19 cellular contexts compared by ENCODE assay signal in genomic region chr11:5726351-5726750, GRCh38. TPM values are rescaled to one million over a fixed set of nuclear protein-coding genes. Genes with fewer than 3 reads are reported as not detected.
A peak's percentile ranks its signal among the peaks of the same experiment; 100 is the strongest.
DNase-seq lines count a peak whose midpoint lies in the region; ATAC-seq and TF ChIP-seq lines count a peak whose summit lies in the region.
"Had no signal": no experiment of that assay in that cellular context is flagged by ENCODE, and none has a peak within 500 bp of the region (broad histone marks: within the 10 kb centered on the region; RNA-seq: fewer than 3 reads in every experiment).

No MANE protein-coding gene starts in this region.

- no peaks in the 10 kb centered on the region for H3K9me3 ChIP-seq in Panc1 (ENCODE audit: control insufficient read depth, insufficient read depth, low read depth, low read length)
- H3K9me3 ChIP-seq in Peyer's patch = no peaks in the 10 kb centered on the region
- H3K9me3 ChIP-seq in CD4-positive, alpha-beta memory T cell (ENCODE audit: control insufficient read depth in 1 of 2, low read length in 2 of 2) = no peaks in the 10 kb centered on the region
- H3K9me3 ChIP-seq: BE2C, BLaER1, Caco-2 had no signal

- no peak overlapping the region for H3K4me3 Mint-ChIP-seq in natural killer cell treated with Interleukin-12 subunit alpha and Interleukin-12 subunit beta and Interleukin-15 and Interleukin-18, amount 100 ng/mL, for 72 hours
- no peak overlapping the region for H3K4me3 Mint-ChIP-seq in CD4-positive, alpha-beta memory T cell
- H3K4me3 Mint-ChIP-seq: CD14-positive monocyte; CD4-positive, CD25-positive, alpha-beta regulatory T cell; CD8-positive, alpha-beta T cell had no signal

- H3K4me1 Mint-ChIP-seq in natural killer cell treated with Interleukin-12 subunit alpha and Interleukin-12 subunit beta and Interleukin-15 and Interleukin-18, amount 100 ng/mL, for 72 hours (ENCODE audit: low read depth in 2 of 2) = no peaks in the 10 kb centered on the region
- no peaks in the 10 kb centered on the region for H3K4me1 Mint-ChIP-seq in CD4-positive, alpha-beta memory T cell
- H3K4me1 Mint-ChIP-seq: CD14-positive monocyte; CD4-positive, CD25-positive, alpha-beta regulatory T cell had no signal

- H3K4me1 ChIP-seq in Panc1 (ENCODE audit: control insufficient read depth, insufficient read depth, low read length) (no peaks in the 10 kb centered on the region), Peyer's patch (no peaks in the 10 kb centered on the region)
- no peaks in the 10 kb centered on the region for H3K4me1 ChIP-seq in CD4-positive, alpha-beta memory T cell (ENCODE audit: insufficient read depth, low read length)
- H3K4me1 ChIP-seq: BE2C, BLaER1, Caco-2 had no signal

- 0 out of 2 replicates have a peak, but pooled peaks have one; percentile 12 for ATAC-seq in Panc1
- no peak for ATAC-seq in natural killer cell treated with Interleukin-12 subunit alpha and Interleukin-12 subunit beta and Interleukin-15 and Interleukin-18, amount 100 ng/mL, for 72 hours
- ATAC-seq: CD8-positive, alpha-beta T cell had no signal

- H3K4me3 ChIP-seq in Panc1 (ENCODE audit: low read depth in 2 of 2, low read length in 2 of 2) = no peak overlapping the region
- no peak overlapping the region for H3K4me3 ChIP-seq in Peyer's patch
- no peak overlapping the region for H3K4me3 ChIP-seq in CD4-positive, alpha-beta memory T cell (ENCODE audit: low read length in 2 of 2)
- H3K4me3 ChIP-seq: BLaER1 had no signal

- no peaks in the 10 kb centered on the region for H3K36me3 Mint-ChIP-seq in natural killer cell treated with Interleukin-12 subunit alpha and Interleukin-12 subunit beta and Interleukin-15 and Interleukin-18, amount 100 ng/mL, for 72 hours
- H3K36me3 Mint-ChIP-seq in CD4-positive, alpha-beta memory T cell = peaks cover 0 to 6% of the 10 kb centered on the region in 2 donors
- H3K36me3 Mint-ChIP-seq: CD14-positive monocyte had no signal

- H3K27ac Mint-ChIP-seq in natural killer cell treated with Interleukin-12 subunit alpha and Interleukin-12 subunit beta and Interleukin-15 and Interleukin-18, amount 100 ng/mL, for 72 hours = no peak overlapping the region
- no peak overlapping the region for H3K27ac Mint-ChIP-seq in CD4-positive, alpha-beta memory T cell
- H3K27ac Mint-ChIP-seq: CD4-positive, CD25-positive, alpha-beta regulatory T cell; CD8-positive, alpha-beta T cell had no signal

- TF ChIP-seq POLR2A in Peyer's patch (IDR thresholded peaks at IDR 0.05) = no peak

- H3K27me3 ChIP-seq in Panc1 (ENCODE audit: control insufficient read depth, insufficient read depth, low read length) (peaks cover 31% of the 10 kb centered on the region), Peyer's patch (no peaks in the 10 kb centered on the region)
- no peaks in the 10 kb centered on the region for H3K27me3 ChIP-seq in CD4-positive, alpha-beta memory T cell (ENCODE audit: insufficient read depth, low read length)
- H3K27me3 ChIP-seq: BE2C, BLaER1 had no signal

- H3K27ac ChIP-seq in Panc1 (ENCODE audit: low read length) (no peak overlapping the region), Peyer's patch (no peak overlapping the region)
- no peak overlapping the region for H3K27ac ChIP-seq in CD4-positive, alpha-beta memory T cell (ENCODE audit: low read depth, low read length)
- H3K27ac ChIP-seq: BLaER1 had no signal

- TF ChIP-seq CTCF in Panc1 (IDR thresholded peaks at IDR 0.05) (no peak), Peyer's patch (IDR thresholded peaks at IDR 0.05) (no peak)

- intact Hi-C loops in Panc1 (cut with micrococcal nuclease; ENCODE audit: unreplicated experiment) = no loop called here
- intact Hi-C loops in CD4-positive, alpha-beta memory T cell (cut with micrococcal nuclease) = no loop called here

- POLR2A ChIA-PET in Panc1 (lab: Charles Lee) = no interaction called here
- POLR2A ChIA-PET in CD4-positive, alpha-beta memory T cell (lab: Charles Lee; ENCODE audit: partially characterized antibody) = no interaction called here

- DNase-seq in Panc1 (ENCODE audit: low read depth, low spot score) (no peak), myocyte (ENCODE audit: low read depth) (peak; percentile 73), Peyer's patch (no peak)
- DNase-seq in natural killer cell treated with Interleukin-12 subunit alpha and Interleukin-12 subunit beta and Interleukin-15 and Interleukin-18, amount 100 ng/mL, for 72 hours (ENCODE audit: low spot score) = no peak
- DNase-seq in CD4-positive, alpha-beta memory T cell = no peak
- DNase-seq: 8988T; ACHN; BE2C; C1 segment of cervical spinal cord; Caco-2; Calu3; CD4-positive, CD25-positive, alpha-beta regulatory T cell; CD8-positive, alpha-beta T cell; DMS79 treated with DMSO at 0.1 percent for 48 hours; GF-D8 had no signal

- H3K9me3 Mint-ChIP-seq in natural killer cell treated with Interleukin-12 subunit alpha and Interleukin-12 subunit beta and Interleukin-15 and Interleukin-18, amount 100 ng/mL, for 72 hours = no peaks in the 10 kb centered on the region
- H3K9me3 Mint-ChIP-seq in CD4-positive, alpha-beta memory T cell = peaks cover 0 to 3% (median 0%) of the 10 kb centered on the region in 8 donors
- H3K9me3 Mint-ChIP-seq: CD8-positive, alpha-beta T cell had no signal

- H3K36me3 ChIP-seq in Panc1 (ENCODE audit: control insufficient read depth, insufficient read depth, low read length) = no peaks in the 10 kb centered on the region
- H3K36me3 ChIP-seq in Peyer's patch = no peaks in the 10 kb centered on the region
- no peaks in the 10 kb centered on the region for H3K36me3 ChIP-seq in CD4-positive, alpha-beta memory T cell (ENCODE audit: insufficient read depth, low read length)
- H3K36me3 ChIP-seq: BE2C, BLaER1 had no signal

- BruUV-seq in Panc1 (replicated peaks; lab: Mats Ljungman, UMichigan) = no TSS peak

- peaks cover 3 to 9% of the 10 kb centered on the region in 2 donors for H3K27me3 Mint-ChIP-seq in natural killer cell treated with Interleukin-12 subunit alpha and Interleukin-12 subunit beta and Interleukin-15 and Interleukin-18, amount 100 ng/mL, for 72 hours
- peaks cover 0 to 1% of the 10 kb centered on the region in 2 donors for H3K27me3 Mint-ChIP-seq in CD4-positive, alpha-beta memory T cell

- CTCF ChIA-PET in Panc1 (lab: Charles Lee) = no interaction called here
- CTCF ChIA-PET in CD4-positive, alpha-beta memory T cell (lab: Charles Lee; ENCODE audit: partially characterized antibody) = interaction anchor here (1.5 kb wide), 1 partner anchor 42 kb away, joined by 6 read pairs; the partner anchor contains the start of gene TRIM5

- in situ Hi-C loops in Panc1 (cut with HindIII; ENCODE audit: low pct_unique_long_range_greater_than_20kb, low sequenced_read_pairs) = no loop called here

RNA-seq across cellular contexts. Expression of gene OR56B1, which starts 9.9 kb away (rescaled TPM):
- total RNA-seq in Panc1 (2021; ENCODE audit: unreplicated experiment) (not detected), myocyte (not detected in 2 replicates), Peyer's patch (not detected)
- not detected for polyA plus RNA-seq in Panc1 (2012; ENCODE audit: insufficient read length)
- not detected for polyA plus RNA-seq in myocyte (2012)
- total RNA-seq in natural killer cell treated with Interleukin-12 subunit alpha and Interleukin-12 subunit beta and Interleukin-15 and Interleukin-18, amount 100 ng/mL, for 72 hours = under 1 TPM in 1 of 2 donors, not detected in 1; 0.21 TPM
- total RNA-seq in CD4-positive, alpha-beta memory T cell = under 1 TPM; 0.44 to 0.61 TPM
- polyA plus RNA-seq in CD4-positive, alpha-beta memory T cell = under 1 TPM in 1 of 2 donors, not detected in 1; 0.20 TPM
- total RNA-seq: A673; Caco-2; Calu3; CD4-positive, CD25-positive, alpha-beta regulatory T cell; CD8-positive, alpha-beta T cell had no signal
- polyA plus RNA-seq: AG04450, CD14-positive monocyte had no signal

RNA-seq across cellular contexts. Expression of gene OR52N4, which starts 27.7 kb away (rescaled TPM):
- total RNA-seq in Panc1 (2021; ENCODE audit: unreplicated experiment) (not detected), myocyte (not detected in 2 replicates), Peyer's patch (not detected)
- polyA plus RNA-seq in Panc1 (2012; ENCODE audit: insufficient read length) = not detected
- 0.06 TPM for polyA plus RNA-seq in myocyte (2012)
- total RNA-seq in natural killer cell treated with Interleukin-12 subunit alpha and Interleukin-12 subunit beta and Interleukin-15 and Interleukin-18, amount 100 ng/mL, for 72 hours = under 1 TPM; 0.38 to 0.45 TPM
- 1 to 10 TPM; 1.6 to 2.2 TPM for total RNA-seq in CD4-positive, alpha-beta memory T cell
- under 1 TPM; 0.50 to 0.60 TPM for polyA plus RNA-seq in CD4-positive, alpha-beta memory T cell
- total RNA-seq: A673, Caco-2, Calu3 had no signal
- polyA plus RNA-seq: AG04450 had no signal

RNA-seq across cellular contexts. Expression of gene TRIM22, which starts 36.8 kb away (rescaled TPM):
- 1.4 TPM for total RNA-seq in Panc1 (2021; ENCODE audit: unreplicated experiment)
- polyA plus RNA-seq in Panc1 (2012; ENCODE audit: insufficient read length) = 0.17 TPM
- total RNA-seq in myocyte = 61.0 and 81.6 TPM in 2 replicates
- polyA plus RNA-seq in myocyte (2012) = 63.1 TPM
- total RNA-seq in Peyer's patch = 100 to 1,000 TPM in 1 of 4 donors, 10 to 100 TPM in 3; 23.9 to 309 (median 34.3) TPM
- total RNA-seq in natural killer cell treated with Interleukin-12 subunit alpha and Interleukin-12 subunit beta and Interleukin-15 and Interleukin-18, amount 100 ng/mL, for 72 hours = 100 to 1,000 TPM in 1 of 2 donors, 10 to 100 TPM in 1; 89.3 to 144 TPM
- total RNA-seq in CD4-positive, alpha-beta memory T cell = 100 to 1,000 TPM; 349 to 353 TPM
- 100 to 1,000 TPM; 187 to 190 TPM for polyA plus RNA-seq in CD4-positive, alpha-beta memory T cell
- total RNA-seq: A673, Caco-2 had no signal

RNA-seq across cellular contexts. Expression of gene TRIM5, which starts 41.5 kb away (rescaled TPM):
- 56.1 TPM for total RNA-seq in Panc1 (2021; ENCODE audit: unreplicated experiment)
- 35.6 TPM for polyA plus RNA-seq in Panc1 (2012; ENCODE audit: insufficient read length)
- total RNA-seq in myocyte = 36.3 and 45.8 TPM in 2 replicates
- polyA plus RNA-seq in myocyte (2012) = 17.4 TPM
- total RNA-seq in Peyer's patch = 10 to 100 TPM in 3 of 4 donors, 1 to 10 TPM in 1; 8.1 to 55.3 (median 21.3) TPM
- 10 to 100 TPM; 12.4 to 16.4 TPM for total RNA-seq in natural killer cell treated with Interleukin-12 subunit alpha and Interleukin-12 subunit beta and Interleukin-15 and Interleukin-18, amount 100 ng/mL, for 72 hours
- 10 to 100 TPM; 33.9 to 35.5 TPM for total RNA-seq in CD4-positive, alpha-beta memory T cell
- 1 to 10 TPM; 9.1 to 9.5 TPM for polyA plus RNA-seq in CD4-positive, alpha-beta memory T cell

RNA-seq across cellular contexts. Expression of gene OR52N5, which starts 56.8 kb away (rescaled TPM):
- total RNA-seq in Panc1 (2021; ENCODE audit: unreplicated experiment) (not detected), myocyte (not detected in 2 replicates), Peyer's patch (not detected)
- not detected for polyA plus RNA-seq in Panc1 (2012; ENCODE audit: insufficient read length)
- not detected for polyA plus RNA-seq in myocyte (2012)
- total RNA-seq in natural killer cell treated with Interleukin-12 subunit alpha and Interleukin-12 subunit beta and Interleukin-15 and Interleukin-18, amount 100 ng/mL, for 72 hours = not detected
- not detected for total RNA-seq in CD4-positive, alpha-beta memory T cell
- polyA plus RNA-seq in CD4-positive, alpha-beta memory T cell = not detected
- total RNA-seq: A673; Caco-2; Calu3; CD4-positive, CD25-positive, alpha-beta regulatory T cell; CD8-positive, alpha-beta T cell had no signal
- polyA plus RNA-seq: AG04450; CD14-positive monocyte; CD4-positive, CD25-positive, alpha-beta regulatory T cell had no signal

Comparison
In these comparisons a context has a peak if more than half of its experiments do, and no peak if none do; other contexts are left out.
1. RNA of gene TRIM22, which starts 36.8 kb away (total RNA-seq): 349 to 353 TPM in CD4-positive, alpha-beta memory T cell, 89.3 to 144 TPM in natural killer cell treated with Interleukin-12 subunit alpha and Interleukin-12 subunit beta and Interleukin-15 and Interleukin-18, amount 100 ng/mL, for 72 hours, 61.0 to 81.6 TPM in myocyte and 23.9 to 309 TPM in Peyer's patch; 1.4 TPM in Panc1 (single experiment); every median in the first group is over 10 times any median in the second.